In genomic region chr1:120176092-120176855, GRCh38 we compare ENCODE assay signal across 8 cellular contexts. TPM values are rescaled to one million over a fixed set of nuclear protein-coding genes. Genes with fewer than 3 reads are reported as not detected.
DNase-seq lines count a peak whose midpoint lies in the region; ATAC-seq and TF ChIP-seq lines count a peak whose summit lies in the region.

TSS of gene SEC22B (minus strand) at chr1:120176520. CDS start at chr1:120176381, 139 bp downstream.

- H3K4me3 ChIP-seq in left ventricle myocardium inferior, result peak within 1 kb of the TSS; percentile 93
- H3K4me3 ChIP-seq in upper lobe of right lung, result peak within 1 kb of the TSS; percentile 91

- H3K27me3 ChIP-seq in left ventricle myocardium inferior (ENCODE audit: low read depth) (no peaks in the 10 kb centered on the region), upper lobe of right lung (no peaks in the 10 kb centered on the region)

- no peaks in the 10 kb centered on the region for H3K9me3 Mint-ChIP-seq in progenitor cell of endocrine pancreas (ENCODE audit: low read depth)

- ATAC-seq in GM18498 (IDR thresholded peaks at IDR 0.05; ENCODE audit: unreplicated experiment), result peak; percentile 99
- peak; percentile 97 for ATAC-seq in HG02885 (IDR thresholded peaks at IDR 0.05; ENCODE audit: poor library complexity, unreplicated experiment)
- ATAC-seq in upper lobe of right lung, result peak; percentile 99

- H3K9me3 ChIP-seq in left ventricle myocardium inferior (replicated peaks) (no peaks in the 10 kb centered on the region), upper lobe of right lung (no peaks in the 10 kb centered on the region)

- H3K4me3 Mint-ChIP-seq in progenitor cell of endocrine pancreas (ENCODE audit: low read depth), result peak within 1 kb of the TSS; percentile 94

- DNase-seq in NCI-H1694 (lab: John Stamatoyannopoulos, UW) (peak; percentile 94), amniotic epithelial cell (ENCODE audit: low read depth) (peak; percentile 94), left ventricle myocardium inferior (peak; percentile 86), progenitor cell of endocrine pancreas (ENCODE audit: low spot score, unreplicated experiment) (peak; percentile 69), upper lobe of right lung (peak; percentile 90)

- H3K36me3 Mint-ChIP-seq in progenitor cell of endocrine pancreas (ENCODE audit: insufficient read depth), result no peaks in the 10 kb centered on the region

- intact Hi-C loops in T-helper 1 cell treated with Interleukin-12 subunit alpha and Interleukin-12 subunit beta and Interleukin-4 antibody, amounts not matched to agents 30 ng/mL and 1 ng/mL, for 36 hours (cut with micrococcal nuclease), result no loop called here
- intact Hi-C loops in left ventricle myocardium inferior (cut with micrococcal nuclease), result no loop called here
- intact Hi-C loops in upper lobe of right lung (cut with DNase I), result no loop called here

- peak within 1 kb of the TSS; percentile 98 for H3K27ac Mint-ChIP-seq in progenitor cell of endocrine pancreas

- H3K4me1 ChIP-seq in left ventricle myocardium inferior (peaks cover 33% of the 10 kb centered on the region), upper lobe of right lung (peaks cover 6% of the 10 kb centered on the region)

- H3K36me3 ChIP-seq in left ventricle myocardium inferior (no peaks in the 10 kb centered on the region), upper lobe of right lung (no peaks in the 10 kb centered on the region)

- H3K27me3 Mint-ChIP-seq in progenitor cell of endocrine pancreas, result no peaks in the 10 kb centered on the region

- peaks cover 8% of the 10 kb centered on the region for H3K4me1 Mint-ChIP-seq in progenitor cell of endocrine pancreas (ENCODE audit: low read depth)

- H3K27ac ChIP-seq in left ventricle myocardium inferior (replicated peaks), result peak within 1 kb of the TSS; percentile 91
- H3K27ac ChIP-seq in upper lobe of right lung, result peak within 1 kb of the TSS; percentile 91

- TF ChIP-seq CTCF in left ventricle myocardium inferior (IDR thresholded peaks at IDR 0.05; ENCODE audit: borderline replicate concordance) (no peak), progenitor cell of endocrine pancreas (IDR thresholded peaks at IDR 0.05; ENCODE audit: unreplicated experiment) (no peak), upper lobe of right lung (IDR thresholded peaks at IDR 0.05) (no peak)

RNA-seq across cellular contexts. Expression of gene SEC22B, which starts in this region (rescaled TPM):
- 32.0 and 33.2 TPM in 2 replicates for total RNA-seq in T-helper 1 cell treated with Interleukin-12 subunit alpha and Interleukin-12 subunit beta and Interleukin-4 antibody, amounts not matched to agents 30 ng/mL and 1 ng/mL, for 36 hours
- total RNA-seq in left ventricle myocardium inferior, result 16.4 TPM
- total RNA-seq in progenitor cell of endocrine pancreas, result 28.1 and 29.8 TPM in 2 replicates
- total RNA-seq in upper lobe of right lung, result 30.2 TPM

Comparison
In these comparisons a context has a peak if more than half of its experiments do, and no peak if none do; other contexts are left out.
1. Peak in every context shown above with its lines: DNase-seq, ATAC-seq, H3K4me3 ChIP-seq and H3K27ac ChIP-seq.